Comparison of ENCODE assay signal across 1 cellular context in the genomic region with DNA sequence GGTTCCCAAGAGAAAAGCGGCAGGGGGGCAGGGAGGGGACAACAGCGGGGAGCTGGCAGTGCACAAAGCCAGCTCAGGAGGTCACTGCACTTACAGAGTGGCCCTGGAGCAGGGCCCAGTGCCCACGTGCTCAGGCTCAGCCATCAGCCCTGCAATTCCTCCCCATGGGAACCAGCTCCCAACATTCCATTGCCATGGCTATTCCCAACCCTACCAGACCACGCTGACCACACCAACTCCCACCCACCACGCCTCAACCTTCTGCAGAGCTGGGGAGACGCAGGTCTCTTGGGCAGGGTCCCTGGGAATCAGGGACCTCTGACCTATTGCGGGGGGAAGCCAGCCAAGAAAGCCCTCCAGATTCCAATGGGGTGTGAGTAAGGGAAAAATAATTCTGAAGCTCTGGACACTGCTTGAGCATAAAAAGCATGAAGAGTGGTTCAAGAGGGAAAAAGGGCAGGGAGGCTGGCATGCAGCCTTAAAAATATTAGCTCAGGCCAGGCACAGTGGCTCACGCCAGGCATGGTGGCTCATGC.
TF ChIP-seq lines count a peak whose summit lies in the region.

No MANE protein-coding gene starts in this region.

TF ChIP-seq in IMR-90, 13 proteins besides CTCF, POLR2A, EP300 and RAD21:
- peak; percentile 91 for TF ChIP-seq BHLHE40 (IDR thresholded peaks at IDR 0.05; ENCODE audit: low read depth, low read length)
- TF ChIP-seq CEBPB (IDR thresholded peaks at IDR 0.05; ENCODE audit: low read depth, low read length): peak; percentile 34; the same call in 1 of the 2 replicates
- no peak for TF ChIP-seq NFE2L2 (IDR thresholded peaks at IDR 0.05; ENCODE audit: low read depth, low read length)
- peak; percentile 20; the same call in 1 of the 2 replicates for TF ChIP-seq FOS (IDR thresholded peaks at IDR 0.05; ENCODE audit: low read depth, low read length)
- peak; percentile 43 for TF ChIP-seq MAFK (IDR thresholded peaks at IDR 0.05; ENCODE audit: low read depth, low read length)
- no peak for TF ChIP-seq ELK1 (IDR thresholded peaks at IDR 0.05; ENCODE audit: borderline replicate concordance, low read depth, low read length)
- TF ChIP-seq RFX5 (IDR thresholded peaks at IDR 0.05; ENCODE audit: low read depth, low read length): no peak
- no peak; the same call in 1 of the 2 replicates for TF ChIP-seq MAZ (IDR thresholded peaks at IDR 0.05; ENCODE audit: borderline replicate concordance, low read depth, low read length)
- TF ChIP-seq RCOR1 (IDR thresholded peaks at IDR 0.05; ENCODE audit: insufficient replicate concordance, low read length): no peak
- no peak for TF ChIP-seq CHD1 (IDR thresholded peaks at IDR 0.05; ENCODE audit: low read depth, low read length)
- TF ChIP-seq, protein P1, sequence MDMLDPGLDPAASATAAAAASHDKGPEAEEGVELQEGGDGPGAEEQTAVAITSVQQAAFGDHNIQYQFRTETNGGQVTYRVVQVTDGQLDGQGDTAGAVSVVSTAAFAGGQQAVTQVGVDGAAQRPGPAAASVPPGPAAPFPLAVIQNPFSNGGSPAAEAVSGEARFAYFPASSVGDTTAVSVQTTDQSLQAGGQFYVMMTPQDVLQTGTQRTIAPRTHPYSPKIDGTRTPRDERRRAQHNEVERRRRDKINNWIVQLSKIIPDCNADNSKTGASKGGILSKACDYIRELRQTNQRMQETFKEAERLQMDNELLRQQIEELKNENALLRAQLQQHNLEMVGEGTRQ (IDR thresholded peaks at IDR 0.05; ENCODE audit: low read depth, low read length): peak; percentile 92
- TF ChIP-seq SMC3 (IDR thresholded peaks at IDR 0.05; ENCODE audit: low read depth, low read length): no peak
- peak; percentile 79 for TF ChIP-seq MXI1 (IDR thresholded peaks at IDR 0.05; ENCODE audit: borderline replicate concordance, low read depth, low read length)
